Comparison of ENCODE assay signal across 17 cellular contexts in the genomic region with DNA sequence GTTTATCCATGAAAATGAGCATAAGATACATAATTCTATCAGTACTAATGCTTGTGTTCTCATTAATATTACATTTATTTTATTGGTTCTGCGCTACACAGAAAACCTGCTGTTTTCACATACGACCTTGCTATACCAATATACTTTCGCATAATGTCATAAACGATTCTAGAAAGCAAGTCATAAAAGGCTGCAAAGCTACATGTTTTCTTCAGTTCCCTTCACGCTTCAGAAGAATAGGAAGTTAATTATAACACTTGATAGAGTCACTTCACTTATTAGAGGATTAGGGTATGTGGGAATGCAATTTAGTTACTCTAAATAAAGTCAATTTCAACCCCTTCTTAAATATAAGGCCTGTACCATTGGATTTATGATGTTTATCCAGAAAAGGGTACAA. TPM values are rescaled to one million over a fixed set of nuclear protein-coding genes. Genes with fewer than 3 reads are reported as not detected.
DNase-seq lines count a peak whose midpoint lies in the region; ATAC-seq, FAIRE-seq and TF ChIP-seq lines count a peak whose summit lies in the region.
"Had no signal": no experiment of that assay in that cellular context is flagged by ENCODE, and none has a peak within 500 bp of the region (broad histone marks: within the 10 kb centered on the region; RNA-seq: fewer than 3 reads in every experiment).

No MANE protein-coding gene starts in this region.

- DNase-seq in renal cortical epithelial cell (ENCODE audit: low read depth) (peak; percentile 52), HTR-8/SVneo (ENCODE audit: insufficient read length, low spot score) (no peak), frontal cortex (ENCODE audit: low spot score in 2 of 2) (no peak), gastrocnemius medialis (no peak), D721Med (ENCODE audit: insufficient read length, low spot score) (no peak)
- DNase-seq: activated CD8-positive, alpha-beta memory T cell treated with anti-CD3 and anti-CD28 coated beads, Interleukin-2, amount 50 U/mL, for 4 hours; foreskin keratinocyte; GDM1; MG63; midbrain; NCI-H2081 treated with DMSO at 0.1 percent for 48 hours; small intestine had no signal

- intact Hi-C loops in gastrocnemius medialis (cut with DNase I; ENCODE audit: low total_unique reads): no loop called here

- peaks cover 41 to 46% of the 10 kb centered on the region in 2 donors for H3K4me1 ChIP-seq in gastrocnemius medialis
- H3K4me1 ChIP-seq: foreskin keratinocyte had no signal

- no peaks in the 10 kb centered on the region for H3K27me3 ChIP-seq in gastrocnemius medialis
- H3K27me3 ChIP-seq: foreskin keratinocyte, MG63 had no signal

- H3K36me3 ChIP-seq in gastrocnemius medialis: peaks cover 0 to 22% of the 10 kb centered on the region in 2 donors

- no peaks in the 10 kb centered on the region for H3K9me3 ChIP-seq in gastrocnemius medialis
- H3K9me3 ChIP-seq: MG63 had no signal

- in situ Hi-C loops in gastrocnemius medialis (cut with MboI; ENCODE audit: low sequenced_read_pairs in 4 of 4): no loop called here

- H3K27ac ChIP-seq in gastrocnemius medialis: peak overlapping the region in 2 of 4 donors; percentile 26 to 49
- H3K27ac ChIP-seq: foreskin keratinocyte, VCaP had no signal

- no peak for TF ChIP-seq CTCF in gastrocnemius medialis (IDR thresholded peaks at IDR 0.05 in 4 of 5, conservative IDR thresholded peaks at IDR 0.05 in 1 of 5)
- no peak for TF ChIP-seq CTCF in D721Med (IDR thresholded peaks at IDR 0.05; ENCODE audit: insufficient read depth, missing control alignments)

- TF ChIP-seq POLR2A in gastrocnemius medialis (IDR thresholded peaks at IDR 0.05): no peak

- H3K4me3 ChIP-seq in gastrocnemius medialis: no peak overlapping the region
- H3K4me3 ChIP-seq: MG63 had no signal

- FAIRE-seq in HTR-8/SVneo (lab: Jason Lieb, UNC) (no peak), frontal cortex (lab: Jason Lieb, UNC) (no peak), D721Med (lab: Jason Lieb, UNC) (no peak)
- FAIRE-seq: bronchial epithelial cell, small intestine had no signal

- ATAC-seq in GM18867 (IDR thresholded peaks at IDR 0.05; ENCODE audit: unreplicated experiment) (peak; percentile 40), GM21576 (IDR thresholded peaks at IDR 0.05; ENCODE audit: unreplicated experiment) (peak; percentile 51), HG03139 (IDR thresholded peaks at IDR 0.05; ENCODE audit: unreplicated experiment) (peak; percentile 77), gastrocnemius medialis (no peak)
- ATAC-seq: foreskin keratinocyte had no signal

RNA-seq across cellular contexts. Expression of a gene that starts 29.0 kb away (rescaled TPM):
- total RNA-seq in renal cortical epithelial cell (33.7 and 51.7 TPM in 2 replicates), frontal cortex (31.8 TPM), gastrocnemius medialis (100 to 1,000 TPM; 144 to 247 (median 162) TPM)

Comparison
In these comparisons a context has a peak if more than half of its experiments do, and no peak if none do; other contexts are left out.
1. ATAC-seq: peak in GM18867 (single experiment), GM21576 (single experiment) and HG03139 (single experiment); none in gastrocnemius medialis (0 of 2).